ENCODE assay signal across 16 cellular contexts in the genomic region with DNA sequence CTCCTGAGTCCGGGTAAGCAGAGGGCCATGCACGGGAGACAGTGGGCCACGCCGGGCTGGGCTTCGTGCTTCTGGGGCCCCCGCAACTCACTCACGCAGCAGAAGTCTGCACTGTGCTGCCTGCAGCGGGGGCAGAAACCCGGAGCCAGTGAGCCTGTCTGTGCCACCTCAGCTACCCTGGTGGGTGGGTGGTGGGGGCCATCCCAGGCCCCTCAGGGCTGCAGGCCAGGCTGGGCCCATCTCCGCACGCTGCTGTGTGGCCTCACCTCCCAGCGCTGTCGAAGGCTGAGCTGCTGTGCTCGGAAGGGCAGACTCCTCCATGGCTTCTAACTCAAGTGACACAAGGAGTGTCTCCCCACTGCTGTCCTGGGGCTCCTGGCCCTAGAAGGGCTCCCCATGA.
DNase-seq lines count a peak whose midpoint lies in the region; ATAC-seq, FAIRE-seq and TF ChIP-seq lines count a peak whose summit lies in the region.
"Had no signal": no experiment of that assay in that cellular context is flagged by ENCODE, and none has a peak within 500 bp of the region (broad histone marks: within the 10 kb centered on the region; RNA-seq: fewer than 3 reads in every experiment).

No MANE protein-coding gene starts in this region.

- no peak overlapping the region for H3K4me3 Mint-ChIP-seq in GM23338
- H3K4me3 Mint-ChIP-seq: activated CD8-positive, alpha-beta memory T cell treated with anti-CD3 and anti-CD28 coated beads, Interleukin-2, amount 10 ng/mL, durations not matched to agents 7 days and 5 days; WTC11 had no signal

- TF ChIP-seq EP300 in GM12878 (IDR thresholded peaks at IDR 0.05; ENCODE audit: borderline replicate concordance in 1 of 2, control insufficient read depth in 1 of 2, low read depth in 2 of 2, low read length in 2 of 2): no peak

- CTCF ChIA-PET in GM12878 (lab: Yijun Ruan, JAX): interaction anchor here (1.3 to 3.9 kb wide), 2 partner anchors 80 to 123 kb away, joined by 4 to 30 read pairs; no protein-coding TSS in a partner anchor

- peak overlapping the region; percentile 52 for H4K91ac ChIP-seq in mesenchymal stem cell (ENCODE audit: low read length)

- TF ChIP-seq RAD21 in GM12878 (IDR thresholded peaks at IDR 0.05; ENCODE audit: insufficient read depth, low read depth, low read length): no peak

- no peak overlapping the region for H3K27ac Mint-ChIP-seq in GM23338
- H3K27ac Mint-ChIP-seq: activated CD8-positive, alpha-beta memory T cell treated with anti-CD3 and anti-CD28 coated beads, Interleukin-2, amount 10 ng/mL, durations not matched to agents 7 days and 5 days had no signal

- DNase-seq in GM23338 (ENCODE audit: low spot score): no peak
- DNase-seq in GM12878 (ENCODE audit: low read depth, low spot score): no peak
- no peak for DNase-seq in mesenchymal stem cell
- DNase-seq in thyroid gland: no peak
- no peak for DNase-seq in 8988T
- DNase-seq: activated CD8-positive, alpha-beta memory T cell treated with anti-CD3 and anti-CD28 coated beads, Interleukin-2, amount 10 ng/mL, durations not matched to agents 7 days and 5 days; EL; MV-4-11; stimulated activated naive CD8-positive, alpha-beta T cell treated with anti-CD3 and anti-CD28 coated beads, Interleukin-15, Interleukin-2, amounts not matched to agents 100 U/mL and 50 U/mL, for 24 hours had no signal

- BruUV-seq in GM12878 (replicated peaks; lab: Mats Ljungman, UMichigan): no TSS peak

- H2BK12ac ChIP-seq in mesenchymal stem cell (ENCODE audit: low read length in 2 of 2): no peak overlapping the region

- no peak for TF ChIP-seq POLR2A in GM12878 (IDR thresholded peaks at IDR 0.05; ENCODE audit: low read depth, low read length)
- no peak for TF ChIP-seq POLR2A in thyroid gland (IDR thresholded peaks at IDR 0.05)

- no peaks in the 10 kb centered on the region for H3K9me3 ChIP-seq in GM12878 (replicated peaks; ENCODE audit: control insufficient read depth, insufficient read depth, low read length)
- no peaks in the 10 kb centered on the region for H3K9me3 ChIP-seq in mesenchymal stem cell (ENCODE audit: control insufficient read depth, low read length)
- H3K9me3 ChIP-seq in thyroid gland: no peaks in the 10 kb centered on the region
- H3K9me3 ChIP-seq: HAP-1, prostate gland had no signal

- no peak overlapping the region for H3K23ac ChIP-seq in mesenchymal stem cell (ENCODE audit: low read length in 2 of 2)

- H3K4me2 ChIP-seq in GM23338: no peak overlapping the region
- H3K4me2 ChIP-seq in GM12878 (ENCODE audit: control insufficient read depth, insufficient read depth): peak overlapping the region; percentile 77; the same call in 1 of the 2 replicates
- H3K4me2 ChIP-seq in mesenchymal stem cell (ENCODE audit: low read length, poor library complexity, severe bottlenecking): no peak overlapping the region

- H2AK5ac ChIP-seq in mesenchymal stem cell (ENCODE audit: low read length, severe bottlenecking): no peak overlapping the region

- H2BK5ac ChIP-seq in mesenchymal stem cell (ENCODE audit: low read depth, low read length, poor library complexity, severe bottlenecking): no peak overlapping the region

- H3K4me1 ChIP-seq in GM23338 (ENCODE audit: insufficient read depth) (no peaks in the 10 kb centered on the region), GM12878 (ENCODE audit: control insufficient read depth, insufficient read depth, low read length) (peaks cover 49% of the 10 kb centered on the region), mesenchymal stem cell (ENCODE audit: control insufficient read depth, insufficient read depth, low read depth, low read length) (peaks cover 25% of the 10 kb centered on the region), thyroid gland (peaks cover 84 to 89% of the 10 kb centered on the region in 2 donors)
- H3K4me1 ChIP-seq: HAP-1 had no signal

- H2AFZ ChIP-seq in GM23338: no peak overlapping the region
- H2AFZ ChIP-seq in GM12878 (ENCODE audit: control insufficient read depth, low read depth, low read length): no peak overlapping the region
- H2AFZ ChIP-seq in mesenchymal stem cell (ENCODE audit: low read depth, low read length): no peak overlapping the region

- no peak overlapping the region for H3K18ac ChIP-seq in mesenchymal stem cell (ENCODE audit: low read depth in 1 of 2, low read length in 2 of 2)

- no peaks in the 10 kb centered on the region for H3K36me3 ChIP-seq in GM23338 (ENCODE audit: insufficient read depth)
- H3K36me3 ChIP-seq in GM12878 (ENCODE audit: control insufficient read depth in 2 of 2, insufficient read depth in 2 of 2, low read length in 1 of 2): peaks cover 0 to 13% of the 10 kb centered on the region in 2 experiments; a peak in 2 of 4 replicates
- peaks cover 0 to 55% of the 10 kb centered on the region in 2 experiments for H3K36me3 ChIP-seq in mesenchymal stem cell (ENCODE audit: control insufficient read depth in 1 of 2, insufficient read depth in 2 of 2, low read depth in 1 of 2, low read length in 2 of 2)
- H3K36me3 ChIP-seq in thyroid gland: no peaks in the 10 kb centered on the region
- H3K36me3 ChIP-seq: HAP-1, prostate gland had no signal

- H3K36me3 Mint-ChIP-seq in GM23338 (ENCODE audit: low read depth): no peaks in the 10 kb centered on the region; the same call in 2 of the 3 replicates
- H3K36me3 Mint-ChIP-seq: WTC11 had no signal

- no peaks in the 10 kb centered on the region for H3F3A ChIP-seq in GM23338 (replicated peaks; ENCODE audit: low read depth)

- no peak for FAIRE-seq in GM12878 (lab: Jason Lieb, UNC)
- FAIRE-seq: RCC 7860 had no signal

- peaks cover 8% of the 10 kb centered on the region for H3K4me1 Mint-ChIP-seq in GM23338

- no peak overlapping the region for H3K4ac ChIP-seq in mesenchymal stem cell (ENCODE audit: low read depth in 1 of 2, low read length in 2 of 2)

- in situ Hi-C loops in GM12878 (cut with MboI): no loop called here

- RAD21 ChIA-PET in GM12878 (lab: Charles Lee; ENCODE audit: unreplicated experiment): interaction anchor here (0.9 to 4.8 kb wide), 5 partner anchors 70 to 123 kb away, joined by 3 to 35 read pairs (median 5); no protein-coding TSS in a partner anchor

- POLR2A ChIA-PET in GM12878 (lab: Charles Lee): no interaction called here

- H4K8ac ChIP-seq in mesenchymal stem cell (ENCODE audit: low read length): peak overlapping the region; percentile 56

- WGBS in GM12878 (ENCODE audit: insufficient coverage, insufficient replicate concordance, low lambda C conversion rate, missing lambda C conversion rate): 91% methylated on average over 13 of the region's 14 CpGs
- WGBS in mesenchymal stem cell: 96% methylated on average over 14 of the region's 14 CpGs
- 81% methylated on average over 9 of the region's 14 CpGs; no CpG with 5 or more reads in 1 of the 2 donors for WGBS in thyroid gland, 2 donors

- H3K79me2 ChIP-seq in GM23338 (replicated peaks; ENCODE audit: insufficient read depth) (no peaks in the 10 kb centered on the region), GM12878 (ENCODE audit: control insufficient read depth, insufficient read depth, low read length) (no peaks in the 10 kb centered on the region)

- SMC1A ChIA-PET in GM12878 (lab: Charles Lee; ENCODE audit: uncharacterized antibody, unreplicated experiment): interaction anchor here (0.7 to 1.8 kb wide), 7 partner anchors 21 to 126 kb away, joined by 3 to 13 read pairs (median 3); no protein-coding TSS in a partner anchor

- H4K20me1 ChIP-seq in GM23338 (replicated peaks; ENCODE audit: insufficient read depth) (no peaks in the 10 kb centered on the region), GM12878 (ENCODE audit: control insufficient read depth, insufficient read depth) (no peaks in the 10 kb centered on the region)

- peak overlapping the region in 1 of 2 experiments; percentile 50 for H3K14ac ChIP-seq in mesenchymal stem cell (ENCODE audit: low read length in 2 of 2)

- peaks cover 12% of the 10 kb centered on the region for H3K79me1 ChIP-seq in mesenchymal stem cell (replicated peaks; ENCODE audit: low read length, poor library complexity, severe bottlenecking)

- H3K4me3 ChIP-seq in GM23338: no peak overlapping the region
- H3K4me3 ChIP-seq in GM12878: peak overlapping the region; percentile 49; the same call in 1 of the 2 replicates
- H3K4me3 ChIP-seq in mesenchymal stem cell (ENCODE audit: insufficient read depth in 1 of 2, low read depth in 1 of 2, low read length in 2 of 2): no peak overlapping the region
- no peak overlapping the region for H3K4me3 ChIP-seq in thyroid gland (replicated peaks in 1 of 3)
- H3K4me3 ChIP-seq: HAP-1, prostate gland had no signal

- H3K9ac ChIP-seq in GM12878 (ENCODE audit: control insufficient read depth, insufficient read depth, low read length) (peak overlapping the region; percentile 37; the same call in 1 of the 2 replicates), mesenchymal stem cell (ENCODE audit: low read length) (no peak overlapping the region)

- no peak overlapping the region for H2BK15ac ChIP-seq in mesenchymal stem cell (ENCODE audit: low read depth, poor library complexity, severe bottlenecking)

- H3K9me3 Mint-ChIP-seq in GM23338: no peaks in the 10 kb centered on the region
- H3K9me3 Mint-ChIP-seq: WTC11 had no signal

- H2BK120ac ChIP-seq in mesenchymal stem cell (ENCODE audit: low read depth, low read length): no peak overlapping the region

- H3K27ac ChIP-seq in GM23338 (ENCODE audit: low read depth): 0 out of 2 replicates have a peak overlapping the region, but pooled peaks have one; percentile 39
- no peak overlapping the region; the same call in 1 of the 2 replicates for H3K27ac ChIP-seq in GM12878 (ENCODE audit: control insufficient read depth, insufficient read depth)
- no peak overlapping the region for H3K27ac ChIP-seq in mesenchymal stem cell (ENCODE audit: low read length, poor library complexity, severe bottlenecking)
- peak overlapping the region; percentile 88 to 98 (median 98) for H3K27ac ChIP-seq in thyroid gland
- H3K27ac ChIP-seq: C4-2B had no signal

- TF ChIP-seq CTCF in GM23338 (conservative IDR thresholded peaks at IDR 0.05; ENCODE audit: low read depth in 2 of 2): no peak
- TF ChIP-seq CTCF in GM12878 (IDR thresholded peaks at IDR 0.05 in 2 of 3, conservative IDR thresholded peaks at IDR 0.05 in 1 of 3; ENCODE audit: control insufficient read depth in 2 of 3, extremely low read depth in 1 of 3, insufficient read depth in 1 of 3, low read depth in 3 of 3, low read length in 3 of 3): no peak
- no peak for TF ChIP-seq CTCF in thyroid gland (IDR thresholded peaks at IDR 0.05)

- ATAC-seq in GM23338: no peak
- no peak; the same call in 2 of the 3 replicates for ATAC-seq in GM12878
- no peak for ATAC-seq in HG02885 (IDR thresholded peaks at IDR 0.05; ENCODE audit: poor library complexity, unreplicated experiment)
- ATAC-seq in GM18520 (IDR thresholded peaks at IDR 0.05; ENCODE audit: unreplicated experiment): no peak
- ATAC-seq: activated CD8-positive, alpha-beta memory T cell treated with anti-CD3 and anti-CD28 coated beads, Interleukin-2, amount 10 ng/mL, durations not matched to agents 7 days and 5 days; stimulated activated naive CD8-positive, alpha-beta T cell treated with anti-CD3 and anti-CD28 coated beads, Interleukin-15, Interleukin-2, amounts not matched to agents 100 U/mL and 50 U/mL, for 24 hours; WTC11 had no signal

- H3K9me2 ChIP-seq in GM23338 (ENCODE audit: insufficient read depth): no peaks in the 10 kb centered on the region

- peaks cover 17% of the 10 kb centered on the region for H3K27me3 Mint-ChIP-seq in GM23338 (ENCODE audit: insufficient read depth, low read depth, poor library complexity)
- H3K27me3 Mint-ChIP-seq: activated CD8-positive, alpha-beta memory T cell treated with anti-CD3 and anti-CD28 coated beads, Interleukin-2, amount 10 ng/mL, durations not matched to agents 7 days and 5 days had no signal

- H3K27me3 ChIP-seq in GM23338 (ENCODE audit: insufficient read depth) (no peaks in the 10 kb centered on the region), GM12878 (replicated peaks in 1 of 2; ENCODE audit: control insufficient read depth in 2 of 2, insufficient read depth in 2 of 2, low read length in 1 of 2) (no peaks in the 10 kb centered on the region), mesenchymal stem cell (ENCODE audit: control insufficient read depth in 1 of 2, insufficient read depth in 1 of 2, low read length in 2 of 2) (no peaks in the 10 kb centered on the region), thyroid gland (no peaks in the 10 kb centered on the region)

- intact Hi-C loops in GM12878 (cut with micrococcal nuclease; ENCODE audit: unreplicated experiment): no loop called here
- intact Hi-C loops in thyroid gland (cut with DNase I): no loop called here

Comparison
In these comparisons a context has a peak if more than half of its experiments do, and no peak if none do; other contexts are left out.
1. H3K27ac ChIP-seq: peak in GM23338 (single experiment) and thyroid gland (3 of 3); none in GM12878 (single experiment) and mesenchymal stem cell (single experiment).